In the genomic region with DNA sequence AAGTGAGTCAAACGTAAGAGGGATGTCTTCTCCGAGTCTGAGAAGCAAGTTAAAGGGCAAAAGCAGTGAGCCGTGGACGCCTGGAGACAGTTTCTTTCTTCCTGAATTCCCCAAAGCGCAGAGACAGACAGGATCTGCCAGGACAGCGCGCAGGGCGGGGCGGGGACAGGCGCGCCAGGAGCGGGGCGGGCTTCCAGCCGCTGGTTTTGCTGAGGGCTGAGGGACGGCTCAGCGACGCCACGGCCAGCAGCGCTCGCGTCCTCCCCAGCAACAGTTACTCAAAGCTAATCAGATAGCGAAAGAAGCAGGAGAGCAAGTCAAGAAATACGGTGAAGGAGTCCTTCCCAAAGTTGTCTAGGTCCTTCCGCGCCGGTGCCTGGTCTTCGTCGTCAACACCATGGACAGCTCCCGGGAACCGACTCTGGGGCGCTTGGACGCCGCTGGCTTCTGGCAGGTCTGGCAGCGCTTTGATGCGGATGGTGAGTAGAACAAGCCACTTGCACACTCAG, we compare ENCODE assay signal across 8 cellular contexts. TPM values are rescaled to one million over a fixed set of nuclear protein-coding genes. Genes with fewer than 3 reads are reported as not detected.
A peak's percentile ranks its signal among the peaks of the same experiment; 100 is the strongest.
DNase-seq lines count a peak whose midpoint lies in the region; ATAC-seq lines count a peak whose summit lies in the region.
"Had no signal": no experiment of that assay in that cellular context is flagged by ENCODE, and none has a peak within 500 bp of the region (broad histone marks: within the 10 kb centered on the region; RNA-seq: fewer than 3 reads in every experiment).

Gene SCGN, plus strand, starts transcription at position 209 of the 509 bp plus-strand sequence. Its CDS starts 189 bp downstream, at position 398.

- H3K4me3 ChIP-seq in H7 (ENCODE audit: insufficient read depth, low read depth, low read length), result peak within 1 kb of the TSS; percentile 28
- H3K4me3 ChIP-seq: SJCRH30 had no signal

- intact Hi-C loops in sciatic nerve (cut with DNase I), result no loop called here

- no peaks in the 10 kb centered on the region for H3K36me3 ChIP-seq in H7 (replicated peaks; ENCODE audit: control insufficient read depth, insufficient read depth, low read length)
- H3K36me3 ChIP-seq: SJCRH30 had no signal

- H3K27me3 ChIP-seq in H7 (ENCODE audit: control insufficient read depth, insufficient read depth, low read length), result peaks cover 9% of the 10 kb centered on the region
- H3K27me3 ChIP-seq: SJCRH30 had no signal

- DNase-seq in H7 (peak; percentile 80), OCI-M2 (lab: John Stamatoyannopoulos, UW; ENCODE audit: unreplicated experiment) (peak; percentile 78), amniotic epithelial cell (ENCODE audit: low read depth) (peak; percentile 49), iPS DF 19.7 (ENCODE audit: low read depth, low spot score) (peak; percentile 33), sciatic nerve (ENCODE audit: low spot score) (peak; percentile 80), SIG-M5 (lab: John Stamatoyannopoulos, UW) (no peak), cortex of kidney (lab: John Stamatoyannopoulos, UW) (no peak)

- ATAC-seq in sciatic nerve, result peak; percentile 46

RNA-seq across cellular contexts. Expression of gene SCGN, which starts in this region (rescaled TPM):
- not detected in 2 replicates for total RNA-seq in H7 (2014; rRNA removed; shearing (Covaris generic))
- not detected for total RNA-seq in sciatic nerve
- total RNA-seq: SJCRH30 had no signal

Comparison
In these comparisons a context has a peak if more than half of its experiments do, and no peak if none do; other contexts are left out.
1. Peak in DNase-seq and H3K4me3 ChIP-seq in H7; RNA of the gene not detected or under 1 TPM.
2. Peak in DNase-seq and ATAC-seq in sciatic nerve; RNA of the gene not detected or under 1 TPM.
3. DNase-seq: peak in OCI-M2 (single experiment), amniotic epithelial cell (single experiment) and iPS DF 19.7 (single experiment); none in SIG-M5 (single experiment) and cortex of kidney (single experiment).